17 cellular contexts compared by ENCODE assay signal in the genomic region with DNA sequence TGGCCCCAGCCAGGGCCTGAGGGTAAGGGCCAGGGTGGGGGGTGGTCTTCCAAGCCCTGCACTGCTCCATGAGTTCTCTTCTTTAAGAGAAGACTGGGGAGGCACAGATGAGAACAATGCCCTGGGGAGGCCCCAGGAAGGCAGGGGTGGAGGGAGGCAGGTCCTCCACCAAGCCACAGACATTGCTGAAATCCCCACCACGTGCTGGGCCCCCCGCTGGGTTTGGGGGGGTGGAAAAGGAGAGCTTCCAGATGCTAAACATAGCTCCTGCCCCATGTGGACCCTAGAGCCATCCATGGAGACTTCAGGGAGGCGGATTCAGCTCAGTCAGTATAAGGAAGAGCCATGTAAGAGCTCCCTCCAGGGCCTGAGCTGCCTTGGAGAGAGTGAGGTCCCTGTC.
DNase-seq lines count a peak whose midpoint lies in the region; ATAC-seq and TF ChIP-seq lines count a peak whose summit lies in the region.
"Had no signal": no experiment of that assay in that cellular context is flagged by ENCODE, and none has a peak within 500 bp of the region (broad histone marks: within the 10 kb centered on the region; RNA-seq: fewer than 3 reads in every experiment).

No MANE protein-coding gene starts in this region.

- no TSS peak for BruUV-seq in A673 (replicated peaks; lab: Mats Ljungman, UMichigan)

- H3K4me3 ChIP-seq in A673 (ENCODE audit: low read depth, low read length, poor library complexity, severe bottlenecking) (no peak overlapping the region), DND-41 (ENCODE audit: low read depth in 1 of 2, low read length in 2 of 2) (no peak overlapping the region), SK-N-MC (peak overlapping the region; percentile 7; the same call in 1 of the 2 replicates), osteoblast (ENCODE audit: insufficient read depth, low read length) (no peak overlapping the region)
- H3K4me3 ChIP-seq: GM23338 had no signal

- H3K9ac ChIP-seq in DND-41 (ENCODE audit: low read depth, low read length) (no peak overlapping the region), SK-N-MC (ENCODE audit: insufficient read length) (no peak overlapping the region)

- H3K4me1 ChIP-seq in A673 (ENCODE audit: insufficient read depth, low read length, poor library complexity, severe bottlenecking) (peaks cover 33% of the 10 kb centered on the region), DND-41 (ENCODE audit: insufficient read depth, low read length) (peaks cover 2% of the 10 kb centered on the region), osteoblast (ENCODE audit: insufficient read depth, low read length) (no peaks in the 10 kb centered on the region)
- H3K4me1 ChIP-seq: Caco-2 had no signal

- peak; percentile 48 for DNase-seq in A673 (ENCODE audit: low spot score)
- peak; percentile 12 for DNase-seq in DND-41
- DNase-seq in SK-N-MC (ENCODE audit: low read depth, low spot score), result no peak
- DNase-seq in osteoblast (ENCODE audit: insufficient read length, low spot score, missing footprints), result peak; percentile 47
- DNase-seq in activated CD4-positive, alpha-beta T cell treated with anti-CD3 and anti-CD28 coated beads for 4 hours, result no peak
- DNase-seq in nucleus accumbens (lab: John Stamatoyannopoulos, UW), result no peak
- DNase-seq: 8988T; Caco-2; CD4-positive, alpha-beta T cell; DMS153; DMS79; GF-D8; HCEC 1CT; HFFc6 had no signal

- H3K9me3 ChIP-seq in A673 (ENCODE audit: low read depth, low read length, poor library complexity, severe bottlenecking), result no peaks in the 10 kb centered on the region
- H3K9me3 ChIP-seq in DND-41 (ENCODE audit: insufficient read depth, low read length, severe bottlenecking), result no peaks in the 10 kb centered on the region
- H3K9me3 ChIP-seq in SK-N-MC (ENCODE audit: low read depth, low read length), result no peaks in the 10 kb centered on the region
- H3K9me3 ChIP-seq in osteoblast (ENCODE audit: low read depth, low read length), result no peaks in the 10 kb centered on the region
- H3K9me3 ChIP-seq: Caco-2 had no signal

- CTCF ChIA-PET in A673 (lab: Charles Lee), result no interaction called here

- TF ChIP-seq CTCF in A673 (conservative IDR thresholded peaks at IDR 0.05; ENCODE audit: low read depth, low read length), result no peak
- TF ChIP-seq CTCF in DND-41 (IDR thresholded peaks at IDR 0.05; ENCODE audit: borderline replicate concordance, extremely low read depth, low read length, poor library complexity, severe bottlenecking), result no peak
- no peak for TF ChIP-seq CTCF in osteoblast (IDR thresholded peaks at IDR 0.05; ENCODE audit: extremely low read depth, low read depth, low read length)

- H3K4me2 ChIP-seq in DND-41 (ENCODE audit: insufficient read depth, low read length) (no peak overlapping the region), osteoblast (ENCODE audit: insufficient read depth, low read length) (no peak overlapping the region)
- H3K4me2 ChIP-seq: GM23338 had no signal

- POLR2A ChIA-PET in A673 (lab: Charles Lee; ENCODE audit: low non-redundant PET), result no interaction called here

- H2AFZ ChIP-seq in DND-41 (ENCODE audit: low read depth, low read length) (no peak overlapping the region), osteoblast (ENCODE audit: low read length) (no peak overlapping the region)
- H2AFZ ChIP-seq: GM23338 had no signal

- H3K27ac ChIP-seq in A673 (ENCODE audit: low read depth, low read length, poor library complexity, severe bottlenecking), result no peak overlapping the region
- no peak overlapping the region for H3K27ac ChIP-seq in DND-41 (ENCODE audit: low read length)
- H3K27ac ChIP-seq in SK-N-MC, result no peak overlapping the region
- H3K27ac ChIP-seq in osteoblast (ENCODE audit: low read depth, low read length), result no peak overlapping the region
- H3K27ac ChIP-seq: C4-2B had no signal

- H3K79me2 ChIP-seq in DND-41 (ENCODE audit: insufficient read depth, low read length) (no peaks in the 10 kb centered on the region), osteoblast (ENCODE audit: insufficient read depth, low read length) (no peaks in the 10 kb centered on the region)

- intact Hi-C loops in A673 (cut with micrococcal nuclease; ENCODE audit: unreplicated experiment), result no loop called here

- H3K36me3 ChIP-seq in A673 (ENCODE audit: insufficient read depth, low read length, poor library complexity, severe bottlenecking) (peaks cover 9% of the 10 kb centered on the region), DND-41 (ENCODE audit: insufficient read depth, low read length) (no peaks in the 10 kb centered on the region), SK-N-MC (ENCODE audit: insufficient read depth, low read length) (no peaks in the 10 kb centered on the region), osteoblast (ENCODE audit: insufficient read depth, low read length) (no peaks in the 10 kb centered on the region)

- ATAC-seq in DND-41 (ENCODE audit: insufficient read depth, low read depth) (no peak), HG02610 (IDR thresholded peaks at IDR 0.05; ENCODE audit: unreplicated experiment) (no peak)
- ATAC-seq: GM23338 had no signal

- H4K20me1 ChIP-seq in DND-41 (ENCODE audit: insufficient read depth, low read length) (no peaks in the 10 kb centered on the region), osteoblast (ENCODE audit: insufficient read depth, low read length) (peaks cover under 1% of the 10 kb centered on the region)

- no peaks in the 10 kb centered on the region for H3K27me3 ChIP-seq in A673 (replicated peaks; ENCODE audit: insufficient read depth, low read depth, low read length, poor library complexity)
- H3K27me3 ChIP-seq in DND-41 (ENCODE audit: insufficient read depth, low read length, poor library complexity), result no peaks in the 10 kb centered on the region
- H3K27me3 ChIP-seq in osteoblast (ENCODE audit: insufficient read depth, low read length), result peaks cover 9% of the 10 kb centered on the region

Comparison
In these comparisons a context has a peak if more than half of its experiments do, and no peak if none do; other contexts are left out.
1. DNase-seq: peak in A673 (single experiment), DND-41 (single experiment) and osteoblast (single experiment); none in SK-N-MC (single experiment), activated CD4-positive, alpha-beta T cell treated with anti-CD3 and anti-CD28 coated beads for 4 hours (0 of 2) and nucleus accumbens (0 of 56).